Comparison of ENCODE assay signal across 8 cellular contexts in genomic region chr18:32216390-32216789, GRCh38. TPM values are rescaled to one million over a fixed set of nuclear protein-coding genes. Genes with fewer than 3 reads are reported as not detected.
"Had no signal": no experiment of that assay in that cellular context is flagged by ENCODE, and none has a peak within 500 bp of the region (broad histone marks: within the 10 kb centered on the region; RNA-seq: fewer than 3 reads in every experiment).

No MANE protein-coding gene starts in this region.

- H3K4me3 Mint-ChIP-seq: IgD-negative memory B cell had no signal

- H3K27ac ChIP-seq: HL-60 had no signal

- ATAC-seq: HepG2, K562 had no signal

- H3K9me3 Mint-ChIP-seq: IgD-negative memory B cell had no signal

- H3K27me3 Mint-ChIP-seq: IgD-negative memory B cell had no signal

- H3K4me1 Mint-ChIP-seq: IgD-negative memory B cell had no signal

- H3K4me3 ChIP-seq: K562 had no signal

- H3K27ac Mint-ChIP-seq: IgD-negative memory B cell had no signal

- DNase-seq: IMR-90, KBM-7 had no signal

- H3K36me3 Mint-ChIP-seq: IgD-negative memory B cell had no signal

RNA-seq across cellular contexts. Expression of gene MEP1B, which starts 26.6 kb away (rescaled TPM):
- total RNA-seq: HepG2, HT-29, HT1080, IMR-90, K562 had no signal
